8 cellular contexts compared by ENCODE assay signal in the genomic region with DNA sequence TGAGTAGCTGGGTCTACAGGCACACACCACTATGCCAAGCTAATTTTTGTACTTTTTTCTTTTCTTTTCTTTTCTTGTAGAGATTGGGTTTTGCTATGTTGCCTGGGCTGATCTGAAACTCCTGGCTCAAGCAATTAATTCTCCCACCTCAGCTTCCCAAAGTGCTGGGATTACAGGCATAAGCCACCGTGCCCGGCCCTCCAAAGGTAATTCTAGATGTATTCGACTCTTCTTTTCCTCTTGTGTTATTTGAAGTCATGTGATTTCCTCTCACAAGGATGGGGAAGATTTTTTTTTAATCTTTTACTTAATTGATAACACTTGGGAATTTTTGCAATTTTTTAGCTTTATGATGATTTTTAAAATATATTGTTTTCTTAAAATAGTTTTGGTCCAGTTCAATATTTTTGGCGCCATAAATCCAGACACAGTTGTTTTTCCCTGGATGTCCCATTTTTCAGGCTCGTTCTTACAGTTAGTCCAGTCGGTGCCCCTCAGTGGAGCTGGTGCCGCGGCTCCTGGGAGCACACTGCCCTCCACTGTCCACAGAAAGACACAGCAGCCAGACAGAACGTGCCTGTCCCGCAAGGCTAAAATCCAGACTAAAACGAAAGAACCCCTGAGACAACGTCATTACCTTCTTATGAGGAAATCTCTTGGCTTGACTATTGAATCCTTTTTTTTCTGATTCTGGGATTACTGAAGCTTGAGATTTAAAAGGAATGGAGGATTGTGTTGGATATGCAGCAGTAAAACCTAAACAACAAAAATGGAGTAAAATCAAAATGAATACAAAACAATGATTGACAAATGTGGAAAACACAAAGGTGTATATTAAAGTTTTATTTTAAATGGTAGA. TPM values are rescaled to one million over a fixed set of nuclear protein-coding genes. Genes with fewer than 3 reads are reported as not detected.
DNase-seq lines count a peak whose midpoint lies in the region; ATAC-seq and TF ChIP-seq lines count a peak whose summit lies in the region.

No MANE protein-coding gene starts in this region.

- H3K27me3 Mint-ChIP-seq in HFFc6 (ENCODE audit: insufficient read depth) (peaks cover 3% of the 10 kb centered on the region; the same call in 1 of the 2 replicates), chondrocyte (ENCODE audit: low read depth) (no peaks in the 10 kb centered on the region)

- H3K4me1 Mint-ChIP-seq in HFFc6 (ENCODE audit: low read depth) = peaks cover 55% of the 10 kb centered on the region
- H3K4me1 Mint-ChIP-seq in chondrocyte (ENCODE audit: low read depth) = peaks cover 36% of the 10 kb centered on the region

- intact Hi-C loops in left colon (cut with DNase I, micrococcal nuclease) = loop anchor here in 1 of 2 donors (5.0 kb wide), 1 partner anchor 184 kb away; no protein-coding TSS in a partner anchor

- H3K4me3 Mint-ChIP-seq in HFFc6 (peak overlapping the region; percentile 88), chondrocyte (ENCODE audit: unreplicated experiment) (no peak overlapping the region)

- H3K9me3 Mint-ChIP-seq in HFFc6 (no peaks in the 10 kb centered on the region), chondrocyte (ENCODE audit: low read depth) (no peaks in the 10 kb centered on the region)

- peak; percentile 96 for TF ChIP-seq CTCF in HFFc6 (IDR thresholded peaks at IDR 0.05)
- TF ChIP-seq CTCF in chondrocyte (IDR thresholded peaks at IDR 0.05) = peak; percentile 96

- peak; percentile 40 for DNase-seq in DMS153 (lab: John Stamatoyannopoulos, UW)
- peak; percentile 79 for DNase-seq in HFFc6
- DNase-seq in NCI-H446 treated with DMSO at 0.1 percent for 48 hours (lab: John Stamatoyannopoulos, UW) = peak; percentile 46
- peak; percentile 80 for DNase-seq in activated CD4-positive, alpha-beta T cell treated with anti-CD3 and anti-CD28 coated beads for 48 hours
- DNase-seq in chondrocyte (ENCODE audit: low spot score) = peak; percentile 71
- peak; percentile 70 to 73 for DNase-seq in left colon
- peak; percentile 57 for DNase-seq in stimulated activated CD4-positive, alpha-beta T cell treated with anti-CD3 and anti-CD28 coated beads, Interleukin-2, amount 100 ng/mL, for 4 hours (ENCODE audit: low read depth)

- H3K36me3 Mint-ChIP-seq in HFFc6 (ENCODE audit: low read depth) (peaks cover 22% of the 10 kb centered on the region), chondrocyte (ENCODE audit: low read depth) (peaks cover 1% of the 10 kb centered on the region)

- H3K27ac Mint-ChIP-seq in HFFc6 (peak overlapping the region; percentile 94), chondrocyte (ENCODE audit: unreplicated experiment) (peak overlapping the region; percentile 85)

- ATAC-seq in left colon (peak; percentile 77), HG03025 (IDR thresholded peaks at IDR 0.05; ENCODE audit: low FRiP score, unreplicated experiment) (no peak)

RNA-seq across cellular contexts. Expression of a gene that starts 22.4 kb away (rescaled TPM):
- total RNA-seq in HFFc6 (2021; fragmentation: NEBNext Ultra II Directional; extraction: Animal tissue kit (Norgen Biotek cat#: 25700)) = 10 to 100 TPM in 5 of 6 experiments, 1 to 10 TPM in 1; 8.8 to 13.0 (median 11.0) TPM
- total RNA-seq in chondrocyte (5.0 to 6.8 TPM (median 5.8 TPM) in 3 replicates), left colon (10 to 100 TPM; 17.6 to 24.7 TPM)

RNA-seq across cellular contexts. Expression of a gene that starts 24.4 kb away (rescaled TPM):
- total RNA-seq in HFFc6 (2021; fragmentation: NEBNext Ultra II Directional; extraction: Animal tissue kit (Norgen Biotek cat#: 25700)) = 100 to 1,000 TPM in 4 of 6 experiments, 10 to 100 TPM in 2; 97.8 to 164 (median 107) TPM
- total RNA-seq in chondrocyte = 27.1 to 35.3 TPM (median 29.3 TPM) in 3 replicates
- 10 to 100 TPM; 33.9 to 48.2 TPM for total RNA-seq in left colon
